In the genomic region with DNA sequence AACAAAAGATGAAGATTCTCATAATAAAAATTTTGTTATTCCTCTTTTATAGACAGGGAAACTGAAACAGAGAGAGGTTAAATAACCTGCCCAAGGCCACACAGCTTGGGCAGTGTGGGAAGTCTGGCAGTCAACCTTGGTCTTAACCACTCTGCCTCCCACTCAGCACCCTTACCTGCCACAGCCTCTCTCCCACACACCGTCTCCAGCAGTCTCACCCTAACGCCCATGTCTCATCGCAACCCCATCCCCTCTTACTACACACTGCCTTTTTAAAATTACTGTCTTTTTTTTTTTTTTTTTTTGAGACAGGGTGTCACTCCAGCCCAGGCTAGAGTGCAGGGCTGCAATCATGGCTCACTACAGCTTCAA, we compare ENCODE assay signal across 2 cellular contexts.
TF ChIP-seq lines count a peak whose summit lies in the region.

No MANE protein-coding gene starts in this region.

TF ChIP-seq in HCT116, 20 proteins besides CTCF, POLR2A, EP300 and RAD21 (continued from another document):
- TF ChIP-seq, protein P1, sequence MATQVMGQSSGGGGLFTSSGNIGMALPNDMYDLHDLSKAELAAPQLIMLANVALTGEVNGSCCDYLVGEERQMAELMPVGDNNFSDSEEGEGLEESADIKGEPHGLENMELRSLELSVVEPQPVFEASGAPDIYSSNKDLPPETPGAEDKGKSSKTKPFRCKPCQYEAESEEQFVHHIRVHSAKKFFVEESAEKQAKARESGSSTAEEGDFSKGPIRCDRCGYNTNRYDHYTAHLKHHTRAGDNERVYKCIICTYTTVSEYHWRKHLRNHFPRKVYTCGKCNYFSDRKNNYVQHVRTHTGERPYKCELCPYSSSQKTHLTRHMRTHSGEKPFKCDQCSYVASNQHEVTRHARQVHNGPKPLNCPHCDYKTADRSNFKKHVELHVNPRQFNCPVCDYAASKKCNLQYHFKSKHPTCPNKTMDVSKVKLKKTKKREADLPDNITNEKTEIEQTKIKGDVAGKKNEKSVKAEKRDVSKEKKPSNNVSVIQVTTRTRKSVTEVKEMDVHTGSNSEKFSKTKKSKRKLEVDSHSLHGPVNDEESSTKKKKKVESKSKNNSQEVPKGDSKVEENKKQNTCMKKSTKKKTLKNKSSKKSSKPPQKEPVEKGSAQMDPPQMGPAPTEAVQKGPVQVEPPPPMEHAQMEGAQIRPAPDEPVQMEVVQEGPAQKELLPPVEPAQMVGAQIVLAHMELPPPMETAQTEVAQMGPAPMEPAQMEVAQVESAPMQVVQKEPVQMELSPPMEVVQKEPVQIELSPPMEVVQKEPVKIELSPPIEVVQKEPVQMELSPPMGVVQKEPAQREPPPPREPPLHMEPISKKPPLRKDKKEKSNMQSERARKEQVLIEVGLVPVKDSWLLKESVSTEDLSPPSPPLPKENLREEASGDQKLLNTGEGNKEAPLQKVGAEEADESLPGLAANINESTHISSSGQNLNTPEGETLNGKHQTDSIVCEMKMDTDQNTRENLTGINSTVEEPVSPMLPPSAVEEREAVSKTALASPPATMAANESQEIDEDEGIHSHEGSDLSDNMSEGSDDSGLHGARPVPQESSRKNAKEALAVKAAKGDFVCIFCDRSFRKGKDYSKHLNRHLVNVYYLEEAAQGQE (IDR thresholded peaks at IDR 0.05; ENCODE audit: low read depth) = no peak
- no peak for TF ChIP-seq EGR1 (IDR thresholded peaks at IDR 0.05; ENCODE audit: low read depth)
- TF ChIP-seq, protein P2, sequence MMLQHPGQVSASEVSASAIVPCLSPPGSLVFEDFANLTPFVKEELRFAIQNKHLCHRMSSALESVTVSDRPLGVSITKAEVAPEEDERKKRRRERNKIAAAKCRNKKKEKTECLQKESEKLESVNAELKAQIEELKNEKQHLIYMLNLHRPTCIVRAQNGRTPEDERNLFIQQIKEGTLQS (IDR thresholded peaks at IDR 0.05) = no peak
- TF ChIP-seq SP1 (IDR thresholded peaks at IDR 0.05; ENCODE audit: low read depth) = no peak; the same call in 1 of the 2 replicates
- TF ChIP-seq, protein P3, sequence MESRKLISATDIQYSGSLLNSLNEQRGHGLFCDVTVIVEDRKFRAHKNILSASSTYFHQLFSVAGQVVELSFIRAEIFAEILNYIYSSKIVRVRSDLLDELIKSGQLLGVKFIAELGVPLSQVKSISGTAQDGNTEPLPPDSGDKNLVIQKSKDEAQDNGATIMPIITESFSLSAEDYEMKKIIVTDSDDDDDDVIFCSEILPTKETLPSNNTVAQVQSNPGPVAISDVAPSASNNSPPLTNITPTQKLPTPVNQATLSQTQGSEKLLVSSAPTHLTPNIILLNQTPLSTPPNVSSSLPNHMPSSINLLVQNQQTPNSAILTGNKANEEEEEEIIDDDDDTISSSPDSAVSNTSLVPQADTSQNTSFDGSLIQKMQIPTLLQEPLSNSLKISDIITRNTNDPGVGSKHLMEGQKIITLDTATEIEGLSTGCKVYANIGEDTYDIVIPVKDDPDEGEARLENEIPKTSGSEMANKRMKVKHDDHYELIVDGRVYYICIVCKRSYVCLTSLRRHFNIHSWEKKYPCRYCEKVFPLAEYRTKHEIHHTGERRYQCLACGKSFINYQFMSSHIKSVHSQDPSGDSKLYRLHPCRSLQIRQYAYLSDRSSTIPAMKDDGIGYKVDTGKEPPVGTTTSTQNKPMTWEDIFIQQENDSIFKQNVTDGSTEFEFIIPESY (IDR thresholded peaks at IDR 0.05; ENCODE audit: extremely low read depth, insufficient replicate concordance, low read length) = no peak
- no peak for TF ChIP-seq ZFX (IDR thresholded peaks at IDR 0.05)
- TF ChIP-seq POLR2AphosphoS5 (IDR thresholded peaks at IDR 0.05; ENCODE audit: low read depth, low read length) = no peak
- TF ChIP-seq CEBPB (IDR thresholded peaks at IDR 0.05; ENCODE audit: low read depth) = no peak
- no peak for TF ChIP-seq YY1 (IDR thresholded peaks at IDR 0.05; ENCODE audit: extremely low read depth, insufficient replicate concordance, low read depth, low read length)
- no peak for TF ChIP-seq FOSL1 (IDR thresholded peaks at IDR 0.05; ENCODE audit: low read depth)
- TF ChIP-seq SIN3A (IDR thresholded peaks at IDR 0.05; ENCODE audit: low read depth) = no peak

TF ChIP-seq in WTC11, 78 proteins besides CTCF, POLR2A, EP300 and RAD21 (continued from another document):
- TF ChIP-seq ELF4 (CRISPR knock-in tag; IDR thresholded peaks at IDR 0.05; ENCODE audit: low read depth) (no peak), GRHL2 (CRISPR knock-in tag; IDR thresholded peaks at IDR 0.05; ENCODE audit: insufficient replicate concordance, severe bottlenecking) (no peak), NR2C2 (CRISPR knock-in tag; IDR thresholded peaks at IDR 0.05) (no peak)
